In the genomic region with DNA sequence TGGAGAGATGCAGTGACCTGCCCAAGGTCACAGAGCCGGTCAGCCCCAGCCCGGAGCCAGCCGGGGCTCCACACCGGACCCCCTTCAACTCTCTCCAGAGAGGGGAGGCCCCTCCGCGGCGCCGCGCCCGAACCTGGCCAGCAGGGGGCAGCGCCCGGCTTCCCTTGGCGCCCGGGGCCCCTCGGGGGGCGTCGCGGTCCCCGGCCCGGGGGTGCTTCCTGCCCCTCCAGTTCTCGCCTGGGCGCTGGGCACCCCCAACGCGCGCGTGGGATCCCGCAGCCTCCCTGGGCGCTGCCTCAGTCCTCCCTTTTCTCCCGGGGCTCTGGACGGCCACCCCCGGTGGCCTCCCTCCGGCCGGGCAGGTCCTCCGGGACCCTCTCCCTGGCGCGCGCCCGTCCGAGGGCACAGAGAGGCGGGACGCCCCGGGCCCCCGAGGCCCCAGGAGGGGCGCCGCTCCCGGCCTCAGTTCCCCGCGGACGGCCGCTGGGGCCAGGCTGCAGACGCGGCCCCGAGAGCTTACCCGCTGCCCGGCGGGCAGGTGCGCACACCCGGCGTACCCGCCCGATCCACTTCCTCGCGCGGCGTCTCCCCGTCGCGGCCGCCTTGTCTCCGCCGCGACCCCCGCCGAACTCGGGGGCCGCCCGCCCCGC, we compare ENCODE assay signal across 8 cellular contexts. TPM values are rescaled to one million over a fixed set of nuclear protein-coding genes. Genes with fewer than 3 reads are reported as not detected.
DNase-seq lines count a peak whose midpoint lies in the region; ATAC-seq, FAIRE-seq and TF ChIP-seq lines count a peak whose summit lies in the region.

No MANE protein-coding gene starts in this region.

- peak overlapping the region; percentile 76 for H3K4me2 ChIP-seq in skeletal muscle satellite cell (ENCODE audit: low read length)

- peaks cover 41% of the 10 kb centered on the region for H3K27me3 ChIP-seq in skeletal muscle satellite cell (ENCODE audit: control insufficient read depth, insufficient read depth, low read length)

- peaks cover 5% of the 10 kb centered on the region for H3K4me1 ChIP-seq in skeletal muscle satellite cell (ENCODE audit: control insufficient read depth, insufficient read depth, low read length)

- no peaks in the 10 kb centered on the region for H3K36me3 Mint-ChIP-seq in activated T-cell treated with anti-CD3 and anti-CD28 coated beads, Interleukin-2, amount 50 U/mL, for 24 hours (ENCODE audit: low read depth)

- TF ChIP-seq CTCF in AG10803 (conservative IDR thresholded peaks at IDR 0.05; ENCODE audit: low read length), result peak; percentile 32

- ATAC-seq in GM21526 (IDR thresholded peaks at IDR 0.05; ENCODE audit: low FRiP score, unreplicated experiment), result no peak
- ATAC-seq in HG02798 (IDR thresholded peaks at IDR 0.05; ENCODE audit: poor library complexity, unreplicated experiment), result no peak

- FAIRE-seq in HTR-8/SVneo (lab: Jason Lieb, UNC), result no peak

- DNase-seq in AG10803 (ENCODE audit: low read depth), result no peak
- peak; percentile 59 for DNase-seq in HTR-8/SVneo (ENCODE audit: insufficient read length, low spot score)
- peak; percentile 63 for DNase-seq in activated T-cell treated with anti-CD3 and anti-CD28 coated beads, Interleukin-2, amount 50 U/mL, for 24 hours
- DNase-seq in head of caudate nucleus, result peak in 31 of 42 donors; percentile 5 to 68 (median 32)
- DNase-seq in C1 segment of cervical spinal cord (lab: John Stamatoyannopoulos, UW), result no peak

- H3K9me3 Mint-ChIP-seq in activated T-cell treated with anti-CD3 and anti-CD28 coated beads, Interleukin-2, amount 50 U/mL, for 24 hours, result no peaks in the 10 kb centered on the region

- H3K4me1 Mint-ChIP-seq in activated T-cell treated with anti-CD3 and anti-CD28 coated beads, Interleukin-2, amount 50 U/mL, for 24 hours (ENCODE audit: low read depth), result peaks cover 4% of the 10 kb centered on the region

- intact Hi-C loops in head of caudate nucleus (cut with DNase I), result no loop called here

- H3K27ac Mint-ChIP-seq in activated T-cell treated with anti-CD3 and anti-CD28 coated beads, Interleukin-2, amount 50 U/mL, for 24 hours, result no peak overlapping the region

- H3K36me3 ChIP-seq in skeletal muscle satellite cell (ENCODE audit: insufficient read depth, low read length), result no peaks in the 10 kb centered on the region

- H3K9ac ChIP-seq in skeletal muscle satellite cell (ENCODE audit: low read depth, low read length), result no peak overlapping the region

- H3K4me3 ChIP-seq in AG10803 (ENCODE audit: low read length), result no peak overlapping the region
- peak overlapping the region; percentile 53 for H3K4me3 ChIP-seq in skeletal muscle satellite cell (ENCODE audit: low read length)

- peak overlapping the region; percentile 5 for H3K4me3 Mint-ChIP-seq in activated T-cell treated with anti-CD3 and anti-CD28 coated beads, Interleukin-2, amount 50 U/mL, for 24 hours

- no peaks in the 10 kb centered on the region for H3K9me3 ChIP-seq in skeletal muscle satellite cell (replicated peaks; ENCODE audit: low read length)

- H3K27me3 Mint-ChIP-seq in activated T-cell treated with anti-CD3 and anti-CD28 coated beads, Interleukin-2, amount 50 U/mL, for 24 hours, result peaks cover 70% of the 10 kb centered on the region

RNA-seq across cellular contexts. Expression of a gene that starts 0.4 kb away (rescaled TPM):
- total RNA-seq in skeletal muscle satellite cell (2012; rRNA removed), result not detected in 2 replicates

RNA-seq across cellular contexts. Expression of a gene that starts 48.2 kb away (rescaled TPM):
- total RNA-seq in skeletal muscle satellite cell (2012; rRNA removed), result 17.5 and 22.1 TPM in 2 replicates

Comparison
In these comparisons a context has a peak if more than half of its experiments do, and no peak if none do; other contexts are left out.
1. DNase-seq: peak in HTR-8/SVneo (single experiment), activated T-cell treated with anti-CD3 and anti-CD28 coated beads, Interleukin-2, amount 50 U/mL, for 24 hours (single experiment) and head of caudate nucleus (31 of 42); none in AG10803 (single experiment) and C1 segment of cervical spinal cord (0 of 14).